In genomic region chr12:46219892-46220655, GRCh38 we compare ENCODE assay signal across 1 cellular context.
TF ChIP-seq lines count a peak whose summit lies in the region.

No MANE protein-coding gene starts in this region.

TF ChIP-seq in K562, 482 proteins besides CTCF, POLR2A, EP300 and RAD21 (continued from another document):
- no peak for TF ChIP-seq ZNF280A (IDR thresholded peaks at IDR 0.05; ENCODE audit: low read depth, partially characterized antibody)
- TF ChIP-seq, protein P1, sequence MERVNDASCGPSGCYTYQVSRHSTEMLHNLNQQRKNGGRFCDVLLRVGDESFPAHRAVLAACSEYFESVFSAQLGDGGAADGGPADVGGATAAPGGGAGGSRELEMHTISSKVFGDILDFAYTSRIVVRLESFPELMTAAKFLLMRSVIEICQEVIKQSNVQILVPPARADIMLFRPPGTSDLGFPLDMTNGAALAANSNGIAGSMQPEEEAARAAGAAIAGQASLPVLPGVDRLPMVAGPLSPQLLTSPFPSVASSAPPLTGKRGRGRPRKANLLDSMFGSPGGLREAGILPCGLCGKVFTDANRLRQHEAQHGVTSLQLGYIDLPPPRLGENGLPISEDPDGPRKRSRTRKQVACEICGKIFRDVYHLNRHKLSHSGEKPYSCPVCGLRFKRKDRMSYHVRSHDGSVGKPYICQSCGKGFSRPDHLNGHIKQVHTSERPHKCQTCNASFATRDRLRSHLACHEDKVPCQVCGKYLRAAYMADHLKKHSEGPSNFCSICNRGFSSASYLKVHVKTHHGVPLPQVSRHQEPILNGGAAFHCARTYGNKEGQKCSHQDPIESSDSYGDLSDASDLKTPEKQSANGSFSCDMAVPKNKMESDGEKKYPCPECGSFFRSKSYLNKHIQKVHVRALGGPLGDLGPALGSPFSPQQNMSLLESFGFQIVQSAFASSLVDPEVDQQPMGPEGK (CRISPR knock-in tag; IDR thresholded peaks at IDR 0.05; ENCODE audit: borderline replicate concordance) = no peak
- TF ChIP-seq FOXK2 (conservative IDR thresholded peaks at IDR 0.05 in 1 of 2, IDR thresholded peaks at IDR 0.05 in 1 of 2; ENCODE audit: low read depth in 2 of 2) = peak; percentile 75 to 80; a peak in 3 of 4 replicates
- TF ChIP-seq ETV1 (tag; conservative IDR thresholded peaks at IDR 0.05; ENCODE audit: low read depth) = peak; percentile 9; the same call in 1 of the 2 replicates
- no peak for TF ChIP-seq SAFB (IDR thresholded peaks at IDR 0.05; ENCODE audit: borderline replicate concordance, low read depth, low read length)
- TF ChIP-seq ELF1 (tag; IDR thresholded peaks at IDR 0.05) = no peak
- no peak for TF ChIP-seq NR1H2 (CRISPR knock-in tag; IDR thresholded peaks at IDR 0.05)
TF ChIP-seq in K562: peak in this region for 79.
